ENCODE assay signal across 11 cellular contexts in genomic region chr5:134127376-134127861, GRCh38. TPM values are rescaled to one million over a fixed set of nuclear protein-coding genes. Genes with fewer than 3 reads are reported as not detected.
DNase-seq lines count a peak whose midpoint lies in the region; ATAC-seq and TF ChIP-seq lines count a peak whose summit lies in the region.
"Had no signal": no experiment of that assay in that cellular context is flagged by ENCODE, and none has a peak within 500 bp of the region (broad histone marks: within the 10 kb centered on the region; RNA-seq: fewer than 3 reads in every experiment).

No MANE protein-coding gene starts in this region.

- H3K36me3 ChIP-seq in heart right ventricle = peaks cover 0 to 23% (median 0%) of the 10 kb centered on the region in 9 donors
- H3K36me3 ChIP-seq: vagina had no signal

- ATAC-seq in CD4-positive, alpha-beta T cell (ENCODE audit: poor library complexity) = peak; percentile 6
- peak; percentile 53 for ATAC-seq in GM21529 (IDR thresholded peaks at IDR 0.05; ENCODE audit: unreplicated experiment)
- peak; percentile 29 to 78 (median 60) for ATAC-seq in heart right ventricle

- H3K4me1 ChIP-seq in heart right ventricle = peaks cover 22 to 68% (median 49%) of the 10 kb centered on the region in 9 donors

- H3K27me3 ChIP-seq in CD4-positive, alpha-beta T cell (ENCODE audit: control insufficient read depth, insufficient read depth, low read length) = no peaks in the 10 kb centered on the region
- H3K27me3 ChIP-seq in heart right ventricle = no peaks in the 10 kb centered on the region
- H3K27me3 ChIP-seq: vagina had no signal

- H3K27ac Mint-ChIP-seq in CD4-positive, alpha-beta T cell = peak overlapping the region; percentile 98
- H3K27ac Mint-ChIP-seq in activated CD4-positive, alpha-beta memory T cell treated with anti-CD3 and anti-CD28 coated beads, Interleukin-2, amount 10 ng/mL, durations not matched to agents 7 days and 5 days = no peak overlapping the region
- H3K27ac Mint-ChIP-seq: nephron had no signal

- H3K27me3 Mint-ChIP-seq in CD4-positive, alpha-beta T cell = no peaks in the 10 kb centered on the region
- peaks cover 41% of the 10 kb centered on the region for H3K27me3 Mint-ChIP-seq in activated CD4-positive, alpha-beta memory T cell treated with anti-CD3 and anti-CD28 coated beads, Interleukin-2, amount 10 ng/mL, durations not matched to agents 7 days and 5 days

- intact Hi-C loops in CD4-positive, alpha-beta T cell (cut with DNase I, micrococcal nuclease) = no loop called here
- intact Hi-C loops in heart right ventricle (cut with DNase I) = no loop called here

- POLR2A ChIA-PET in CD4-positive, alpha-beta T cell (lab: Charles Lee) = interaction anchor here (1.2 to 4.3 kb wide), 2 partner anchors 86 to 99 kb away, joined by 4 to 49 read pairs; partner anchors contain the start of gene PPP2CA
- POLR2A ChIA-PET in activated CD4-positive, alpha-beta memory T cell treated with anti-CD3 and anti-CD28 coated beads, Interleukin-2, amount 10 ng/mL, durations not matched to agents 7 days and 5 days (lab: Charles Lee) = interaction anchor here (0.6 to 2.8 kb wide), 5 partner anchors 9 to 16 kb away, joined by 3 to 18 read pairs (median 6); no protein-coding TSS in a partner anchor

- H3K9me3 ChIP-seq in CD4-positive, alpha-beta T cell (ENCODE audit: control insufficient read depth, low read length) = no peaks in the 10 kb centered on the region
- no peaks in the 10 kb centered on the region for H3K9me3 ChIP-seq in heart right ventricle
- H3K9me3 ChIP-seq: vagina had no signal

- DNase-seq in CD4-positive, alpha-beta T cell = peak in 1 of 10 experiments; percentile 56
- DNase-seq in activated CD4-positive, alpha-beta memory T cell treated with anti-CD3 and anti-CD28 coated beads, Interleukin-2, amount 10 ng/mL, durations not matched to agents 7 days and 5 days = no peak
- peak; percentile 59 to 60 for DNase-seq in heart right ventricle
- no peak for DNase-seq in pons (ENCODE audit: low spot score)
- no peak for DNase-seq in COLO829 (ENCODE audit: low spot score)
- DNase-seq in midbrain (lab: John Stamatoyannopoulos, UW) = no peak
- DNase-seq in GM10266 (ENCODE audit: extremely low spot score) = no peak
- DNase-seq: GF-D8 had no signal

- no peaks in the 10 kb centered on the region for H3K9me3 Mint-ChIP-seq in CD4-positive, alpha-beta T cell
- no peaks in the 10 kb centered on the region for H3K9me3 Mint-ChIP-seq in activated CD4-positive, alpha-beta memory T cell treated with anti-CD3 and anti-CD28 coated beads, Interleukin-2, amount 10 ng/mL, durations not matched to agents 7 days and 5 days
- H3K9me3 Mint-ChIP-seq: nephron had no signal

- no peak for TF ChIP-seq CTCF in CD4-positive, alpha-beta T cell (IDR thresholded peaks at IDR 0.05)
- TF ChIP-seq CTCF in heart right ventricle (IDR thresholded peaks at IDR 0.05) (no peak), GM10266 (IDR thresholded peaks at IDR 0.05; ENCODE audit: control insufficient read depth, insufficient read depth, low read depth, missing control alignments) (no peak)

- 50 to 51% methylated on average over 15 of the region's 15 CpGs for WGBS in heart right ventricle, 2 donors

- H3K36me3 Mint-ChIP-seq in CD4-positive, alpha-beta T cell (ENCODE audit: low read depth) = peaks cover 99% of the 10 kb centered on the region
- peaks cover 17% of the 10 kb centered on the region for H3K36me3 Mint-ChIP-seq in activated CD4-positive, alpha-beta memory T cell treated with anti-CD3 and anti-CD28 coated beads, Interleukin-2, amount 10 ng/mL, durations not matched to agents 7 days and 5 days (ENCODE audit: low read depth)

- H3K27ac ChIP-seq in CD4-positive, alpha-beta T cell (ENCODE audit: low read depth, low read length) = peak overlapping the region; percentile 96
- H3K27ac ChIP-seq in heart right ventricle = peak overlapping the region in 6 of 10 donors; percentile 49 to 72 (median 58)
- H3K27ac ChIP-seq: vagina had no signal

- H3K4me3 Mint-ChIP-seq in CD4-positive, alpha-beta T cell = peak overlapping the region; percentile 95
- peak overlapping the region; percentile 32 for H3K4me3 Mint-ChIP-seq in activated CD4-positive, alpha-beta memory T cell treated with anti-CD3 and anti-CD28 coated beads, Interleukin-2, amount 10 ng/mL, durations not matched to agents 7 days and 5 days
- H3K4me3 Mint-ChIP-seq: nephron had no signal

- CTCF ChIA-PET in CD4-positive, alpha-beta T cell (lab: Charles Lee) = interaction anchor here (0.7 to 1.5 kb wide), 5 partner anchors 13 to 88 kb away, joined by 3 to 6 read pairs (median 3); no protein-coding TSS in a partner anchor
- CTCF ChIA-PET in activated CD4-positive, alpha-beta memory T cell treated with anti-CD3 and anti-CD28 coated beads, Interleukin-2, amount 10 ng/mL, durations not matched to agents 7 days and 5 days (lab: Charles Lee) = interaction anchor here (1.0 to 1.7 kb wide), 3 partner anchors 13 to 88 kb away, joined by 3 to 8 read pairs (median 4); no protein-coding TSS in a partner anchor

- H3K4me1 Mint-ChIP-seq in CD4-positive, alpha-beta T cell (ENCODE audit: low read depth) = peaks cover 100% of the 10 kb centered on the region
- H3K4me1 Mint-ChIP-seq in activated CD4-positive, alpha-beta memory T cell treated with anti-CD3 and anti-CD28 coated beads, Interleukin-2, amount 10 ng/mL, durations not matched to agents 7 days and 5 days = peaks cover 79% of the 10 kb centered on the region
- H3K4me1 Mint-ChIP-seq: nephron had no signal

- no peak overlapping the region for H3K4me3 ChIP-seq in heart right ventricle
- H3K4me3 ChIP-seq: vagina had no signal

RNA-seq across cellular contexts. Expression of gene TCF7, which starts 12.9 kb away (rescaled TPM):
- 100 to 1,000 TPM; 480 to 493 TPM for total RNA-seq in CD4-positive, alpha-beta T cell
- 10 to 100 TPM; 19.2 to 21.9 TPM for total RNA-seq in activated CD4-positive, alpha-beta memory T cell treated with anti-CD3 and anti-CD28 coated beads, Interleukin-2, amount 10 ng/mL, durations not matched to agents 7 days and 5 days
- 1 to 10 TPM in 9 of 10 donors, under 1 TPM in 1; 0.42 to 5.9 (median 2.0) TPM for total RNA-seq in heart right ventricle
- 1 to 10 TPM; 1.0 TPM for polyA plus RNA-seq in heart right ventricle

RNA-seq across cellular contexts. Expression of gene SKP1, which starts 49.3 kb away (rescaled TPM):
- total RNA-seq in CD4-positive, alpha-beta T cell = 100 to 1,000 TPM; 303 to 314 TPM
- 100 to 1,000 TPM; 197 to 205 TPM for total RNA-seq in activated CD4-positive, alpha-beta memory T cell treated with anti-CD3 and anti-CD28 coated beads, Interleukin-2, amount 10 ng/mL, durations not matched to agents 7 days and 5 days
- total RNA-seq in heart right ventricle = 100 to 1,000 TPM; 424 to 543 (median 483) TPM
- 100 to 1,000 TPM in 1 of 2 donors, 10 to 100 TPM in 1; 65.2 to 675 TPM for polyA plus RNA-seq in heart right ventricle

Comparison
In these comparisons a context has a peak if more than half of its experiments do, and no peak if none do; other contexts are left out.
1. ATAC-seq: peak in every context shown above with its lines; median percentile 60 in heart right ventricle; 53 in GM21529; 6 in CD4-positive, alpha-beta T cell.
2. DNase-seq: peak in heart right ventricle (2 of 2); none in activated CD4-positive, alpha-beta memory T cell treated with anti-CD3 and anti-CD28 coated beads, Interleukin-2, amount 10 ng/mL, durations not matched to agents 7 days and 5 days (single experiment), pons (single experiment), COLO829 (single experiment), midbrain (single experiment) and GM10266 (single experiment).
3. RNA of gene TCF7, which starts 12.9 kb away (total RNA-seq): 480 to 493 TPM in CD4-positive, alpha-beta T cell; 19.2 to 21.9 TPM in activated CD4-positive, alpha-beta memory T cell treated with anti-CD3 and anti-CD28 coated beads, Interleukin-2, amount 10 ng/mL, durations not matched to agents 7 days and 5 days and 0.42 to 5.9 TPM in heart right ventricle; every median in the first group is over 10 times any median in the second.